Comparison of ENCODE assay signal across 36 cellular contexts in genomic region chr3:1529666-1530065, GRCh38.
"Had no signal": no experiment of that assay in that cellular context is flagged by ENCODE, and none has a peak within 500 bp of the region (broad histone marks: within the 10 kb centered on the region; RNA-seq: fewer than 3 reads in every experiment).

No MANE protein-coding gene starts in this region.

- H3K27ac ChIP-seq: adrenal gland, ascending aorta, cardiac muscle cell had no signal

- H3K36me3 Mint-ChIP-seq: activated CD4-positive, alpha-beta memory T cell treated with anti-CD3 and anti-CD28 coated beads for 36 hours; activated naive CD4-positive, alpha-beta T cell treated with anti-CD3 and anti-CD28 coated beads, Interleukin-2, amount 50 U/mL, for 72 hours; activated naive CD8-positive, alpha-beta T cell treated with anti-CD3 and anti-CD28 coated beads for 36 hours; brain had no signal

- H3K27ac Mint-ChIP-seq: activated B cell treated with CpG ODN at 0.5 μM for 24 hours; activated CD4-positive, alpha-beta memory T cell treated with anti-CD3 and anti-CD28 coated beads for 36 hours; activated CD4-positive, alpha-beta T cell treated with anti-CD3 and anti-CD28 coated beads, Interleukin-2, amount 10 ng/mL, durations not matched to agents 24 days and 14 days; activated CD8-positive, alpha-beta T cell treated with anti-CD3 and anti-CD28 coated beads for 36 hours; activated naive CD4-positive, alpha-beta T cell treated with anti-CD3 and anti-CD28 coated beads for 36 hours; activated naive CD4-positive, alpha-beta T cell treated with anti-CD3 and anti-CD28 coated beads, Interleukin-2, amount 50 U/mL, for 72 hours; activated naive CD8-positive, alpha-beta T cell treated with anti-CD3 and anti-CD28 coated beads for 36 hours; activated T-cell treated with anti-CD3 and anti-CD28 coated beads, Interleukin-2, amount 50 U/mL, for 72 hours; activated T-helper 1 cell treated with anti-CD3 and anti-CD28 coated beads, Interleukin-12 subunit alpha, Interleukin-12 subunit beta, Interleukin-2, Interleukin-4 antibody, amounts not matched to agents 30 ng/mL and 10 ng/mL and 1 ng/mL, durations not matched to agents 14 hours and 24 hours and 36 hours; activated T-helper 17 cell treated with anti-CD3 and anti-CD28 coated beads, Interleukin-2, amount 50 U/mL, for 72 hours; brain; T-helper 1 cell treated with Interleukin-12 subunit alpha and Interleukin-12 subunit beta and Interleukin-4 antibody, amounts not matched to agents 30 μg/mL and 1 μg/mL, for 36 hours; T-helper 2 cell treated with Interferon-gamma antibody and Interleukin-4, amounts not matched to agents 5 μg/mL and 100 μg/mL, for 36 hours had no signal

- H3K4me3 Mint-ChIP-seq: activated B cell treated with CpG ODN at 0.5 μM for 24 hours; activated CD4-positive, alpha-beta memory T cell treated with anti-CD3 and anti-CD28 coated beads for 36 hours; activated CD4-positive, alpha-beta T cell treated with anti-CD3 and anti-CD28 coated beads, Interleukin-2, amount 10 ng/mL, durations not matched to agents 24 days and 14 days; activated CD8-positive, alpha-beta T cell treated with anti-CD3 and anti-CD28 coated beads for 36 hours; activated naive CD4-positive, alpha-beta T cell treated with anti-CD3 and anti-CD28 coated beads for 36 hours; activated naive CD8-positive, alpha-beta T cell treated with anti-CD3 and anti-CD28 coated beads for 36 hours; activated T-cell treated with anti-CD3 and anti-CD28 coated beads, Interleukin-2, amount 50 U/mL, for 4 hours; activated T-cell treated with anti-CD3 and anti-CD28 coated beads, Interleukin-2, amount 50 U/mL, for 72 hours; activated T-helper 1 cell treated with anti-CD3 and anti-CD28 coated beads, Interleukin-12 subunit alpha, Interleukin-12 subunit beta, Interleukin-2, Interleukin-4 antibody, amounts not matched to agents 30 ng/mL and 10 ng/mL and 1 ng/mL, durations not matched to agents 14 hours and 24 hours and 36 hours; activated T-helper 17 cell treated with anti-CD3 and anti-CD28 coated beads, Interleukin-2, amount 50 U/mL, for 72 hours; brain; central memory CD8-positive, alpha-beta T cell; T-helper 1 cell treated with Interleukin-12 subunit alpha and Interleukin-12 subunit beta and Interleukin-4 antibody, amounts not matched to agents 30 μg/mL and 1 μg/mL, for 36 hours; T-helper 2 cell treated with Interferon-gamma antibody and Interleukin-4, amounts not matched to agents 5 μg/mL and 100 μg/mL, for 36 hours had no signal

- H3K4me1 Mint-ChIP-seq: activated CD4-positive, alpha-beta T cell treated with anti-CD3 and anti-CD28 coated beads, Interleukin-2, amount 10 ng/mL, durations not matched to agents 24 days and 14 days; activated naive CD8-positive, alpha-beta T cell treated with anti-CD3 and anti-CD28 coated beads for 36 hours; activated T-helper 17 cell treated with anti-CD3 and anti-CD28 coated beads, Interleukin-2, amount 50 U/mL, for 72 hours; central memory CD8-positive, alpha-beta T cell had no signal

- H3K27me3 Mint-ChIP-seq: activated B cell treated with CpG ODN at 0.5 μM for 24 hours; activated CD4-positive, alpha-beta memory T cell treated with anti-CD3 and anti-CD28 coated beads for 36 hours; activated CD4-positive, alpha-beta T cell treated with anti-CD3 and anti-CD28 coated beads, Interleukin-2, amount 10 ng/mL, durations not matched to agents 24 days and 14 days; activated CD8-positive, alpha-beta T cell treated with anti-CD3 and anti-CD28 coated beads for 36 hours; activated naive CD8-positive, alpha-beta T cell treated with anti-CD3 and anti-CD28 coated beads for 36 hours; activated T-helper 17 cell treated with anti-CD3 and anti-CD28 coated beads, Interleukin-2, amount 50 U/mL, for 72 hours; brain; central memory CD8-positive, alpha-beta T cell had no signal

- DNase-seq: activated B cell treated with CpG ODN at 0.5 μM for 24 hours; activated CD4-positive, alpha-beta memory T cell treated with anti-CD3 and anti-CD28 coated beads for 36 hours; activated CD4-positive, alpha-beta T cell treated with anti-CD3 and anti-CD28 coated beads for 4 hours; activated CD4-positive, alpha-beta T cell treated with anti-CD3 and anti-CD28 coated beads, Interleukin-2, amount 10 ng/mL, durations not matched to agents 24 days and 14 days; activated CD4-positive, alpha-beta T cell treated with anti-CD3 and anti-CD28 coated beads, Interleukin-2, amount 50 U/mL, for 1 hour; activated CD4-positive, alpha-beta T cell treated with anti-CD3 and anti-CD28 coated beads, Interleukin-2, amount 50 U/mL, for 4 hours; activated CD4-positive, CD25-positive, alpha-beta regulatory T cell treated with anti-CD3 and anti-CD28 coated beads, Interleukin-2, amount 50 U/mL, for 72 hours; activated CD8-positive, alpha-beta memory T cell treated with anti-CD3 and anti-CD28 coated beads, Interleukin-2, amount 50 U/mL, for 4 hours; activated CD8-positive, alpha-beta T cell treated with anti-CD3 and anti-CD28 coated beads for 36 hours; activated effector memory CD4-positive, alpha-beta T cell treated with anti-CD3 and anti-CD28 coated beads, Interleukin-2, amount 50 U/mL, for 16 hours; activated gamma-delta T cell treated with Interleukin-2 at 50 U/mL for 16 hours; activated naive CD4-positive, alpha-beta T cell; activated naive CD4-positive, alpha-beta T cell treated with anti-CD3 and anti-CD28 coated beads for 36 hours; activated naive CD4-positive, alpha-beta T cell treated with anti-CD3 and anti-CD28 coated beads, Interleukin-2, amount 50 U/mL, for 16 hours; activated naive CD8-positive, alpha-beta T cell treated with anti-CD3 and anti-CD28 coated beads for 36 hours; activated T-cell treated with anti-CD3 and anti-CD28 coated beads for 4 hours; activated T-cell treated with anti-CD3 and anti-CD28 coated beads, Interleukin-2, amount 50 U/mL, for 1 hour; activated T-cell treated with anti-CD3 and anti-CD28 coated beads, Interleukin-2, amount 50 U/mL, for 4 hours; activated T-cell treated with anti-CD3 and anti-CD28 coated beads, Interleukin-2, amount 50 U/mL, for 72 hours; adrenal gland; amygdala; anterior cingulate cortex; caudate nucleus; cerebellar nuclear complex; T-helper 1 cell; T-helper 2 cell; T-helper 9 cell had no signal

- H3K9me3 Mint-ChIP-seq: activated B cell treated with CpG ODN at 0.5 μM for 24 hours; activated naive CD8-positive, alpha-beta T cell treated with anti-CD3 and anti-CD28 coated beads for 36 hours had no signal
